Comparison of ENCODE assay signal across 8 cellular contexts in genomic region chr10:124093076-124093773, GRCh38. TPM values are rescaled to one million over a fixed set of nuclear protein-coding genes. Genes with fewer than 3 reads are reported as not detected.
DNase-seq lines count a peak whose midpoint lies in the region; ATAC-seq, FAIRE-seq and TF ChIP-seq lines count a peak whose summit lies in the region.

Gene CHST15 (minus strand): TSS chr10:124093598. CDS start chr10:124046212, 47,386 bp downstream.

- intact Hi-C loops in Panc1 (cut with micrococcal nuclease; ENCODE audit: unreplicated experiment) (loop anchor here (5.0 kb wide), 2 partner anchors 96 to 294 kb away; no protein-coding TSS in a partner anchor), testis (cut with DNase I; ENCODE audit: low total_unique reads) (no loop called here)

- POLR2A ChIA-PET in Panc1 (lab: Charles Lee), result no interaction called here

- peak within 1 kb of the TSS; percentile 45 for H4K8ac ChIP-seq in mesenchymal stem cell (ENCODE audit: low read length)

- H3K18ac ChIP-seq in mesenchymal stem cell (ENCODE audit: low read depth in 1 of 2, low read length in 2 of 2), result peak within 1 kb of the TSS; percentile 71 to 78

- peaks cover 9% of the 10 kb centered on the region for H3K79me1 ChIP-seq in mesenchymal stem cell (replicated peaks; ENCODE audit: low read length, poor library complexity, severe bottlenecking)

- H3K27me3 ChIP-seq in Panc1 (ENCODE audit: control insufficient read depth, insufficient read depth, low read length) (no peaks in the 10 kb centered on the region), mesenchymal stem cell (ENCODE audit: control insufficient read depth in 1 of 2, insufficient read depth in 1 of 2, low read length in 2 of 2) (peaks cover 0 to 19% of the 10 kb centered on the region in 2 experiments), testis (no peaks in the 10 kb centered on the region)
- peaks cover 5% of the 10 kb centered on the region for H3K27me3 ChIP-seq in effector memory CD4-positive, alpha-beta T cell (replicated peaks; ENCODE audit: control insufficient read depth, insufficient read depth, low read length, poor library complexity, severe bottlenecking)

- peak within 1 kb of the TSS; percentile 7 for H2AFZ ChIP-seq in mesenchymal stem cell (ENCODE audit: low read depth, low read length)

- H2AK5ac ChIP-seq in mesenchymal stem cell (ENCODE audit: low read length, severe bottlenecking), result no peak within 1 kb of the TSS

- TF ChIP-seq CTCF in Panc1 (IDR thresholded peaks at IDR 0.05) (no peak; the same call in 1 of the 2 replicates), testis (IDR thresholded peaks at IDR 0.05) (no peak)

- H3K27ac ChIP-seq in Panc1 (ENCODE audit: low read length), result peak within 1 kb of the TSS; percentile 76
- H3K27ac ChIP-seq in effector memory CD4-positive, alpha-beta T cell (ENCODE audit: insufficient read depth, low read length, poor library complexity, severe bottlenecking), result no peak within 1 kb of the TSS
- H3K27ac ChIP-seq in mesenchymal stem cell (ENCODE audit: low read length, poor library complexity, severe bottlenecking), result peak within 1 kb of the TSS; percentile 39
- H3K27ac ChIP-seq in testis, result peak within 1 kb of the TSS; percentile 83 to 90

- no TSS peak for BruUV-seq in Panc1 (replicated peaks; lab: Mats Ljungman, UMichigan)

- peak within 1 kb of the TSS; percentile 62 for H4K91ac ChIP-seq in mesenchymal stem cell (ENCODE audit: low read length)

- peak within 1 kb of the TSS in 1 of 2 experiments; percentile 9 for H3K14ac ChIP-seq in mesenchymal stem cell (ENCODE audit: low read length in 2 of 2)

- peak within 1 kb of the TSS; percentile 79 for H3K9ac ChIP-seq in mesenchymal stem cell (ENCODE audit: low read length)

- peak within 1 kb of the TSS in 1 of 2 experiments; percentile 13 for H3K23ac ChIP-seq in mesenchymal stem cell (ENCODE audit: low read length in 2 of 2)

- peak within 1 kb of the TSS; percentile 78 for H2BK5ac ChIP-seq in mesenchymal stem cell (ENCODE audit: low read depth, low read length, poor library complexity, severe bottlenecking)

- TF ChIP-seq POLR2A in testis (IDR thresholded peaks at IDR 0.05), result no peak

- peaks cover 2% of the 10 kb centered on the region; the same call in 1 of the 2 replicates for H3K36me3 ChIP-seq in Panc1 (ENCODE audit: control insufficient read depth, insufficient read depth, low read length)
- no peaks in the 10 kb centered on the region for H3K36me3 ChIP-seq in effector memory CD4-positive, alpha-beta T cell (ENCODE audit: control insufficient read depth, insufficient read depth, low read length)
- peaks cover 0 to 3% of the 10 kb centered on the region in 2 experiments for H3K36me3 ChIP-seq in mesenchymal stem cell (ENCODE audit: control insufficient read depth in 1 of 2, insufficient read depth in 2 of 2, low read depth in 1 of 2, low read length in 2 of 2)
- H3K36me3 ChIP-seq in testis (ENCODE audit: low read depth, missing control alignments), result no peaks in the 10 kb centered on the region

- CTCF ChIA-PET in Panc1 (lab: Charles Lee), result interaction anchor here (1.3 kb wide), 1 partner anchor 98 kb away, joined by 6 read pairs; no protein-coding TSS in a partner anchor

- H3K9me3 ChIP-seq in Panc1 (ENCODE audit: control insufficient read depth, insufficient read depth, low read depth, low read length) (no peaks in the 10 kb centered on the region), mesenchymal stem cell (ENCODE audit: control insufficient read depth, low read length) (peaks cover 8% of the 10 kb centered on the region), testis (no peaks in the 10 kb centered on the region)
- no peaks in the 10 kb centered on the region for H3K9me3 ChIP-seq in effector memory CD4-positive, alpha-beta T cell (ENCODE audit: control insufficient read depth, low read length)

- peak within 1 kb of the TSS; percentile 81 for H3K4me2 ChIP-seq in mesenchymal stem cell (ENCODE audit: low read length, poor library complexity, severe bottlenecking)

- peak within 1 kb of the TSS; percentile 32 to 58 for H3K4ac ChIP-seq in mesenchymal stem cell (ENCODE audit: low read depth in 1 of 2, low read length in 2 of 2)

- FAIRE-seq in GM19239 (lab: Jason Lieb, UNC), result peak; percentile 35

- peaks cover 31% of the 10 kb centered on the region for H3K4me1 ChIP-seq in Panc1 (ENCODE audit: control insufficient read depth, insufficient read depth, low read length)
- H3K4me1 ChIP-seq in effector memory CD4-positive, alpha-beta T cell (ENCODE audit: control insufficient read depth, insufficient read depth, low read length, poor library complexity, severe bottlenecking), result peaks cover 4% of the 10 kb centered on the region
- peaks cover 34% of the 10 kb centered on the region for H3K4me1 ChIP-seq in mesenchymal stem cell (ENCODE audit: control insufficient read depth, insufficient read depth, low read depth, low read length)
- H3K4me1 ChIP-seq in testis, result peaks cover 5% of the 10 kb centered on the region

- peak; percentile 55 for ATAC-seq in Panc1
- no peak for ATAC-seq in HG02840 (IDR thresholded peaks at IDR 0.05; ENCODE audit: low FRiP score, unreplicated experiment)

- H2BK12ac ChIP-seq in mesenchymal stem cell (ENCODE audit: low read length in 2 of 2), result peak within 1 kb of the TSS in 1 of 2 experiments; percentile 45

- H2BK15ac ChIP-seq in mesenchymal stem cell (ENCODE audit: low read depth, poor library complexity, severe bottlenecking), result peak within 1 kb of the TSS; percentile 46

- DNase-seq in AG08396 (ENCODE audit: low spot score) (peak; percentile 85), GM19239 (ENCODE audit: insufficient read length, low spot score) (peak; percentile 36), Panc1 (ENCODE audit: low read depth, low spot score) (peak; percentile 41), mesenchymal stem cell (peak; percentile 80), testis (peak; percentile 46), NCI-H82 treated with DMSO at 0.1 percent for 48 hours (lab: John Stamatoyannopoulos, UW; ENCODE audit: unreplicated experiment) (no peak)
- DNase-seq in effector memory CD4-positive, alpha-beta T cell, result no peak

- in situ Hi-C loops in Panc1 (cut with HindIII; ENCODE audit: low pct_unique_long_range_greater_than_20kb, low sequenced_read_pairs), result no loop called here

- 0% methylated on average over 59 of the region's 79 CpGs for WGBS in mesenchymal stem cell
- 0% methylated on average over 5 to 53 of the region's 79 CpGs for WGBS in testis, 2 donors

- peak within 1 kb of the TSS; percentile 64 for H3K4me3 ChIP-seq in Panc1 (ENCODE audit: low read depth in 2 of 2, low read length in 2 of 2)
- H3K4me3 ChIP-seq in effector memory CD4-positive, alpha-beta T cell (ENCODE audit: insufficient read depth, low read depth, low read length, poor library complexity, severe bottlenecking), result peak within 1 kb of the TSS; percentile 45
- peak within 1 kb of the TSS; percentile 76 to 85 for H3K4me3 ChIP-seq in mesenchymal stem cell (ENCODE audit: insufficient read depth in 1 of 2, low read depth in 1 of 2, low read length in 2 of 2)
- peak within 1 kb of the TSS; percentile 59 to 64 for H3K4me3 ChIP-seq in testis

- H2BK120ac ChIP-seq in mesenchymal stem cell (ENCODE audit: low read depth, low read length), result peak within 1 kb of the TSS; percentile 82

RNA-seq across cellular contexts. Expression of gene CHST15, which starts in this region (rescaled TPM):
- 33.2 TPM for total RNA-seq in Panc1 (2021; ENCODE audit: unreplicated experiment)
- polyA plus RNA-seq in Panc1 (2012; ENCODE audit: insufficient read length), result 22.3 TPM
- 22.2 TPM for polyA plus RNA-seq in mesenchymal stem cell (2013, experiment 1 of 2)
- 22.7 TPM for polyA plus RNA-seq in mesenchymal stem cell (2013, experiment 2 of 2)
- total RNA-seq in testis, result 10 to 100 TPM in 1 of 2 donors, 1 to 10 TPM in 1; 9.3 to 11.5 TPM
- polyA plus RNA-seq in testis (ENCODE audit: insufficient read depth, low read depth, low replicate concordance), result 12.8 TPM

Comparison
In these comparisons a context has a peak if more than half of its experiments do, and no peak if none do; other contexts are left out.
1. DNase-seq: peak in AG08396 (single experiment), GM19239 (single experiment), Panc1 (single experiment), mesenchymal stem cell (single experiment) and testis (single experiment); none in effector memory CD4-positive, alpha-beta T cell (0 of 3) and NCI-H82 treated with DMSO at 0.1 percent for 48 hours (single experiment).
2. Peak in every context shown above with its lines, with median percentiles within 50 percentile points of each other: H3K4me3 ChIP-seq.